8 cellular contexts compared by ENCODE assay signal in genomic region chr12:1593232-1594044, GRCh38. TPM values are rescaled to one million over a fixed set of nuclear protein-coding genes. Genes with fewer than 3 reads are reported as not detected.
DNase-seq lines count a peak whose midpoint lies in the region; ATAC-seq, FAIRE-seq and TF ChIP-seq lines count a peak whose summit lies in the region.

No MANE protein-coding gene starts in this region.

- TF ChIP-seq POLR2A in K562 (conservative IDR thresholded peaks at IDR 0.05), result no peak
- TF ChIP-seq POLR2A in spleen (IDR thresholded peaks at IDR 0.05), result no peak

- H3K9me3 ChIP-seq in CD4-positive, CD25-positive, alpha-beta regulatory T cell (ENCODE audit: control insufficient read depth in 2 of 2, low read length in 2 of 2), result no peaks in the 10 kb centered on the region
- H3K9me3 ChIP-seq in T-helper 17 cell (ENCODE audit: control insufficient read depth, low read length, poor library complexity, severe bottlenecking), result no peaks in the 10 kb centered on the region
- H3K9me3 ChIP-seq in K562 (replicated peaks; ENCODE audit: control insufficient read depth, insufficient read depth, low read depth, low read length), result no peaks in the 10 kb centered on the region
- H3K9me3 ChIP-seq in spleen, result no peaks in the 10 kb centered on the region

- ATAC-seq in CD4-positive, CD25-positive, alpha-beta regulatory T cell (ENCODE audit: low read depth in 2 of 2), result peak; percentile 25 to 35
- ATAC-seq in GM19467 (IDR thresholded peaks at IDR 0.05; ENCODE audit: unreplicated experiment) (peak; percentile 17), T-helper 17 cell (peak; percentile 41), K562 (peak; percentile 28)

- peak overlapping the region; percentile 81 for H3K4me2 ChIP-seq in K562 (ENCODE audit: insufficient read depth, low read length)

- no peak for TF ChIP-seq CTCF in K562 (IDR thresholded peaks at IDR 0.05 in 2 of 3, conservative IDR thresholded peaks at IDR 0.05 in 1 of 3; ENCODE audit: insufficient read depth in 2 of 3, low read depth in 1 of 3, low read length in 3 of 3)
- TF ChIP-seq CTCF in spleen (IDR thresholded peaks at IDR 0.05 in 8 of 11, conservative IDR thresholded peaks at IDR 0.05 in 3 of 11), result no peak

- H3K79me2 ChIP-seq in K562 (ENCODE audit: control insufficient read depth, insufficient read depth, low read length), result peaks cover 58% of the 10 kb centered on the region

- H3K4me1 Mint-ChIP-seq in CD4-positive, CD25-positive, alpha-beta regulatory T cell, result peaks cover 16 to 58% (median 49%) of the 10 kb centered on the region in 4 donors
- H3K4me1 Mint-ChIP-seq in T-helper 17 cell (peaks cover 45% of the 10 kb centered on the region), immature natural killer cell (peaks cover 57 to 64% of the 10 kb centered on the region in 2 donors)

- peaks cover 0 to 2% (median 0%) of the 10 kb centered on the region in 7 donors for H3K9me3 Mint-ChIP-seq in CD4-positive, CD25-positive, alpha-beta regulatory T cell
- H3K9me3 Mint-ChIP-seq in immature natural killer cell, result no peaks in the 10 kb centered on the region

- H2AFZ ChIP-seq in K562 (ENCODE audit: low read depth, low read length), result 0 out of 2 replicates have a peak overlapping the region, but pooled peaks have one; percentile 45

- peaks cover 12% of the 10 kb centered on the region for H4K20me1 ChIP-seq in K562 (replicated peaks; ENCODE audit: control insufficient read depth, insufficient read depth, low read length)

- WGBS in K562 (ENCODE audit: insufficient coverage, low coverage, missing lambda C conversion rate), result 16% methylated on average over 42 of the region's 55 CpGs
- 6 to 19% (median 10%) methylated on average over 18 to 55 of the region's 55 CpGs for WGBS in spleen, 5 donors

- TF ChIP-seq EP300 in K562 (IDR thresholded peaks at IDR 0.05; ENCODE audit: low read length), result no peak

- H3K9ac ChIP-seq in K562 (ENCODE audit: insufficient read depth in 1 of 2, low read depth in 2 of 2, low read length in 2 of 2), result peak overlapping the region; percentile 35 to 89

- in situ Hi-C loops in K562 (cut with MboI), result loop anchor here (5.0 to 25.0 kb wide), 3 partner anchors 306 to 1031 kb away; no protein-coding TSS in a partner anchor

- peak overlapping the region; percentile 74 for H3K27ac ChIP-seq in CD4-positive, CD25-positive, alpha-beta regulatory T cell (ENCODE audit: insufficient read depth, low read length, poor library complexity, severe bottlenecking)
- peak overlapping the region; percentile 63; the same call in 2 of the 3 replicates for H3K27ac ChIP-seq in K562 (ENCODE audit: extremely low read depth, low read depth, low read length)
- H3K27ac ChIP-seq in spleen, result peak overlapping the region; percentile 67 to 98 (median 96)

- intact Hi-C loops in K562 (cut with micrococcal nuclease), result no loop called here
- intact Hi-C loops in spleen (cut with DNase I; ENCODE audit: low total_unique reads), result loop anchor here (10.0 kb wide), 1 partner anchor 1019 kb away; no protein-coding TSS in a partner anchor

- POLR2A ChIA-PET in K562 (lab: Yijun Ruan, JAX), result interaction anchor here (0.6 to 1.8 kb wide), 6 partner anchors 12 to 463 kb away, joined by 3 to 6 read pairs (median 5); no protein-coding TSS in a partner anchor

- no peak for FAIRE-seq in K562 (lab: Jason Lieb, UNC)

- peak overlapping the region; percentile 71 to 93 (median 74) for H3K27ac Mint-ChIP-seq in CD4-positive, CD25-positive, alpha-beta regulatory T cell
- H3K27ac Mint-ChIP-seq in T-helper 17 cell, result peak overlapping the region; percentile 93
- peak overlapping the region; percentile 74 to 88 (median 86) for H3K27ac Mint-ChIP-seq in immature natural killer cell

- TF ChIP-seq RAD21 in K562 (CRISPR knock-in tag; conservative IDR thresholded peaks at IDR 0.05 in 1 of 2, IDR thresholded peaks at IDR 0.05 in 1 of 2), result no peak

- DNase-seq in CD4-positive, CD25-positive, alpha-beta regulatory T cell, result peak; percentile 52 to 75 (median 66)
- DNase-seq in HK-2 (ENCODE audit: unreplicated experiment) (peak; percentile 57), T-helper 17 cell (peak; percentile 42 to 57 (median 49)), K562 (ENCODE audit: extremely low read depth in 1 of 4, low spot score in 3 of 4) (peak in 1 of 4 experiments; percentile 46), immature natural killer cell (peak in 2 of 3 donors; percentile 47 to 49), spleen (peak; percentile 94), GDM1 (lab: John Stamatoyannopoulos, UW) (no peak)

- H3K36me3 Mint-ChIP-seq in CD4-positive, CD25-positive, alpha-beta regulatory T cell, result peaks cover 9% of the 10 kb centered on the region
- H3K36me3 Mint-ChIP-seq in T-helper 17 cell (ENCODE audit: low read depth), result no peaks in the 10 kb centered on the region
- peaks cover 0 to 5% (median 5%) of the 10 kb centered on the region in 3 donors for H3K36me3 Mint-ChIP-seq in immature natural killer cell

- H3K9me1 ChIP-seq in K562 (ENCODE audit: control insufficient read depth, insufficient read depth, low read length), result no peaks in the 10 kb centered on the region

- BruUV-seq in K562 (replicated peaks; lab: Mats Ljungman, UMichigan), result no TSS peak

- peak overlapping the region; percentile 95 to 97 (median 96) for H3K4me3 Mint-ChIP-seq in CD4-positive, CD25-positive, alpha-beta regulatory T cell
- peak overlapping the region; percentile 95 for H3K4me3 Mint-ChIP-seq in T-helper 17 cell
- H3K4me3 Mint-ChIP-seq in immature natural killer cell, result peak overlapping the region; percentile 82 to 91 (median 88)

- H3K27me3 Mint-ChIP-seq in CD4-positive, CD25-positive, alpha-beta regulatory T cell, result no peaks in the 10 kb centered on the region
- H3K27me3 Mint-ChIP-seq in T-helper 17 cell, result no peaks in the 10 kb centered on the region
- H3K27me3 Mint-ChIP-seq in immature natural killer cell (ENCODE audit: low read depth in 3 of 3), result peaks cover 6 to 15% (median 15%) of the 10 kb centered on the region in 3 donors

- H3K36me3 ChIP-seq in CD4-positive, CD25-positive, alpha-beta regulatory T cell (ENCODE audit: control insufficient read depth, insufficient read depth, low read length), result no peaks in the 10 kb centered on the region
- H3K36me3 ChIP-seq in K562 (ENCODE audit: control insufficient read depth, insufficient read depth, low read length) (peaks cover 10% of the 10 kb centered on the region; the same call in 1 of the 3 replicates), spleen (peaks cover 0 to 4% (median 0%) of the 10 kb centered on the region in 6 donors)

- H3K4me1 ChIP-seq in CD4-positive, CD25-positive, alpha-beta regulatory T cell (ENCODE audit: control insufficient read depth, insufficient read depth, low read length, poor library complexity, severe bottlenecking), result peaks cover 58% of the 10 kb centered on the region
- H3K4me1 ChIP-seq in K562 (replicated peaks in 1 of 2; ENCODE audit: control insufficient read depth in 2 of 2, insufficient read depth in 2 of 2, low read length in 2 of 2) (peaks cover 26 to 45% of the 10 kb centered on the region in 2 experiments; a peak in 4 of 5 replicates), spleen (peaks cover 24 to 73% (median 58%) of the 10 kb centered on the region in 6 donors)

- no peaks in the 10 kb centered on the region for H3K27me3 ChIP-seq in CD4-positive, CD25-positive, alpha-beta regulatory T cell (ENCODE audit: control insufficient read depth, insufficient read depth, low read length)
- no peaks in the 10 kb centered on the region for H3K27me3 ChIP-seq in K562 (ENCODE audit: control insufficient read depth in 2 of 2, insufficient read depth in 2 of 2, low read length in 2 of 2)
- no peaks in the 10 kb centered on the region for H3K27me3 ChIP-seq in spleen (replicated peaks in 1 of 7)

- H3K4me3 ChIP-seq in CD4-positive, CD25-positive, alpha-beta regulatory T cell (ENCODE audit: low read depth, low read length), result peak overlapping the region; percentile 90
- H3K4me3 ChIP-seq in K562 (peak overlapping the region; percentile 62), spleen (peak overlapping the region; percentile 58 to 98 (median 94))

- CTCF ChIA-PET in K562 (lab: Yijun Ruan, JAX; ENCODE audit: low intra/inter-chr PET ratio), result interaction anchor here (0.7 kb wide), 1 partner anchor 12 kb away, joined by 3 read pairs; no protein-coding TSS in a partner anchor

RNA-seq across cellular contexts. Expression of gene FBXL14, which starts 0.9 kb away (rescaled TPM):
- total RNA-seq in CD4-positive, CD25-positive, alpha-beta regulatory T cell, result 26.0 TPM
- 10 to 100 TPM; 18.5 to 24.3 (median 23.7) TPM for polyA plus RNA-seq in CD4-positive, CD25-positive, alpha-beta regulatory T cell
- total RNA-seq in T-helper 17 cell, result 10 to 100 TPM; 26.7 to 30.0 TPM
- total RNA-seq in K562 (2011; cell fraction: chromatin; rRNA removed; ENCODE audit: low replicate concordance), result 1.6 and 6.6 TPM in 2 replicates
- 7.8 and 11.2 TPM in 2 replicates for total RNA-seq in K562 (2011; cell fraction: nucleolus; rRNA removed)
- 4.3 and 5.0 TPM in 2 replicates for total RNA-seq in K562 (2011; cell fraction: nucleoplasm; rRNA removed)
- 7.1 and 7.8 TPM in 2 replicates for total RNA-seq in K562 (2014; rRNA removed)
- total RNA-seq in K562 (2014; rRNA removed; fragmentation: Illumina TruSeq; extraction: Trizol), result 0.22 and 0.65 TPM in 2 replicates
- 4.8 and 5.3 TPM in 2 replicates for total RNA-seq in K562 (2015; rRNA removed; fragmentation: Illumina TruSeq; extraction: Trizol)
- total RNA-seq in K562 (2021), result 9.8 and 11.0 TPM in 2 replicates
- polyA plus RNA-seq in K562 (2011; rRNA removed), result 3.3 and 4.6 TPM in 2 replicates
- polyA plus RNA-seq in K562 (2011; cell fraction: cytosol; rRNA removed), result 6.7 and 16.0 TPM in 2 replicates
- polyA plus RNA-seq in K562 (2011; cell fraction: nucleus; rRNA removed), result 3.4 and 5.1 TPM in 2 replicates
- polyA plus RNA-seq in K562 (2012), result 6.5 and 9.3 TPM in 2 replicates
- 1.2 and 3.3 TPM in 2 replicates for polyA plus RNA-seq in K562 (2014; fragmentation: Illumina TruSeq; extraction: Trizol)
- polyA plus RNA-seq in K562 (2014; fragmentation: Nextera tagmentation; extraction: Ambion mirVana), result under 1 TPM; 0.13 to 0.17 TPM
- 6.3 and 7.6 TPM in 2 replicates for polyA plus RNA-seq in K562 (2014; rRNA removed)
- 3.3 and 6.3 TPM in 2 replicates for polyA minus RNA-seq in K562 (2011; rRNA and poly(A)+ RNA removed)
- polyA minus RNA-seq in K562 (2011; cell fraction: cytosol; rRNA and poly(A)+ RNA removed), result 8.7 TPM in 2 replicates
- 5.9 and 7.4 TPM in 2 replicates for polyA minus RNA-seq in K562 (2011; cell fraction: nucleus; rRNA and poly(A)+ RNA removed)
- 10 to 100 TPM in 2 of 3 donors, 1 to 10 TPM in 1; 9.4 to 15.1 (median 11.1) TPM for polyA plus RNA-seq in immature natural killer cell
- total RNA-seq in spleen, result 10 to 100 TPM; 13.0 to 21.4 (median 19.8) TPM
- polyA plus RNA-seq in spleen, result 10 to 100 TPM in 1 of 3 donors, 1 to 10 TPM in 2; 1.9 to 10.1 (median 5.0) TPM

RNA-seq across cellular contexts. Expression of gene WNT5B, which starts 35.6 kb away (rescaled TPM):
- not detected for total RNA-seq in CD4-positive, CD25-positive, alpha-beta regulatory T cell
- polyA plus RNA-seq in CD4-positive, CD25-positive, alpha-beta regulatory T cell, result not detected
- total RNA-seq in T-helper 17 cell (not detected), K562 (2014; rRNA removed) (15.0 and 16.8 TPM in 2 replicates), K562 (2014; rRNA removed; fragmentation: Illumina TruSeq; extraction: Trizol) (5.3 and 5.4 TPM in 2 replicates), K562 (2015; rRNA removed; fragmentation: Illumina TruSeq; extraction: Trizol) (7.8 and 8.9 TPM in 2 replicates), K562 (2021) (14.6 and 18.4 TPM in 2 replicates), spleen (1 to 10 TPM; 3.9 to 8.7 (median 5.0) TPM)
- total RNA-seq in K562 (2011; cell fraction: chromatin; rRNA removed; ENCODE audit: low replicate concordance), result 2.9 and 11.1 TPM in 2 replicates
- 12.0 TPM in 2 replicates for total RNA-seq in K562 (2011; cell fraction: nucleolus; rRNA removed)
- 6.7 and 8.2 TPM in 2 replicates for total RNA-seq in K562 (2011; cell fraction: nucleoplasm; rRNA removed)
- polyA plus RNA-seq in K562 (2011; rRNA removed) (3.0 and 5.1 TPM in 2 replicates), K562 (2014; fragmentation: Illumina TruSeq; extraction: Trizol) (5.4 and 6.8 TPM in 2 replicates), K562 (2014; fragmentation: Nextera tagmentation; extraction: Ambion mirVana) (under 1 TPM; 0.42 to 0.80 TPM), K562 (2014; rRNA removed) (5.4 and 6.2 TPM in 2 replicates), immature natural killer cell (not detected), spleen (1 to 10 TPM; 1.1 to 1.8 (median 1.7) TPM)
- 5.7 and 6.2 TPM in 2 replicates for polyA plus RNA-seq in K562 (2011; cell fraction: cytosol; rRNA removed)
- polyA plus RNA-seq in K562 (2011; cell fraction: nucleus; rRNA removed), result 5.1 and 6.0 TPM in 2 replicates
- 3.9 and 8.4 TPM in 2 replicates for polyA plus RNA-seq in K562 (2012)
- polyA minus RNA-seq in K562 (2011; rRNA and poly(A)+ RNA removed), result 4.1 and 5.8 TPM in 2 replicates
- 5.7 and 6.3 TPM in 2 replicates for polyA minus RNA-seq in K562 (2011; cell fraction: cytosol; rRNA and poly(A)+ RNA removed)
- polyA minus RNA-seq in K562 (2011; cell fraction: nucleus; rRNA and poly(A)+ RNA removed), result 1.5 and 3.0 TPM in 2 replicates
